In the genomic region with DNA sequence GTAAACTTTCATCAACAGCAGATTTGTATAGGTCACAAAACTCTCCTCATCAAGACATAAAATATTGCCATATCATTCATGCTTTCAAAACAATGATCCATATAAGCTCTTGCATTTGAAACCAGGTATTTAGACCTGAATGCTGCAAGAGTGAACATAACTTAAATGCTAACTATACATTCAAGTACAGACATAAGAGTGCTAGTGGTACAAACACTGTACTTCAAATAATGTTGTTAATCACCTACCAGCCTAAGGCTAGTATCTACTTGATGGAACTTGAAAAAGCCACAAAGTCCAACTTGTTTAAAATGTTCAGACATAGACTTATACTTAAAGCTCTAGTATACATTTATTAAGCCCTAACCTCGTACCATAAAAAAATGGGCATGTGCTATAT, we compare ENCODE assay signal across 7 cellular contexts. TPM values are rescaled to one million over a fixed set of nuclear protein-coding genes. Genes with fewer than 3 reads are reported as not detected.
"Had no signal": no experiment of that assay in that cellular context is flagged by ENCODE, and none has a peak within 500 bp of the region (broad histone marks: within the 10 kb centered on the region; RNA-seq: fewer than 3 reads in every experiment).

No MANE protein-coding gene starts in this region.

- H3K4me2 ChIP-seq: GM23338 had no signal

- ATAC-seq: GM23338, K562 had no signal

- H2AFZ ChIP-seq: GM23338 had no signal

- DNase-seq: H9, HCEC 1CT, IMR-90 had no signal

- H3K4me3 ChIP-seq: GM23338, K562 had no signal

RNA-seq across cellular contexts. Expression of gene GSTA2, which starts 16.0 kb away (rescaled TPM):
- total RNA-seq: GM23338, H1, H9, HT-29, IMR-90 had no signal
- polyA plus RNA-seq: GM23338, IMR-90 had no signal

RNA-seq across cellular contexts. Expression of gene GSTA1, which starts 24.4 kb away (rescaled TPM):
- total RNA-seq: GM23338, H1, H9, HT-29 had no signal
- polyA plus RNA-seq: GM23338, K562 had no signal
